ENCODE assay signal across 8 cellular contexts in the genomic region with DNA sequence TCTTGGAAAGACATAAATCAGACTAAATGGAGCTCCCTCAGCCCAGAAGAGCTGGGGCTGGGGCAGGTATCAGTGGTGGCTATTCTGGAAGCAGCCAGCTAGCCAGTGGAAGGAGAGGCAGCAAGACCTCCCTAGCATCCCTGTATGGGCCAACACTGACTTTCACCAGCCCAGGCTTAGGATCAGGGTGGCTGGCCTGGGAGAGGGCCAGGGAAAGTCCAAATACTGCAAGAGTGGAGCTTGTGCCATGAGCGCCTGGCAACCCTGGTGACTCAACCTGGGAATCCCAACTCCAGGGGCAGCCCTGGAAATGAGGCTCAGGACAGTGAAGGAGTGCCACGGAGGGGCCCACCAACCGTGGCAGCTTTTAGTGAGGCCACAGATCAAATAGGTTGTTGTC. TPM values are rescaled to one million over a fixed set of nuclear protein-coding genes. Genes with fewer than 3 reads are reported as not detected.
A peak's percentile ranks its signal among the peaks of the same experiment; 100 is the strongest.
DNase-seq lines count a peak whose midpoint lies in the region; ATAC-seq lines count a peak whose summit lies in the region.

No MANE protein-coding gene starts in this region.

- H3K18ac ChIP-seq in neuronal stem cell (ENCODE audit: low read length), result no peak overlapping the region

- H3K27me3 Mint-ChIP-seq in CD4-positive, CD25-positive, alpha-beta regulatory T cell, result no peaks in the 10 kb centered on the region
- H3K27me3 Mint-ChIP-seq in effector memory CD8-positive, alpha-beta T cell, result no peaks in the 10 kb centered on the region

- peak overlapping the region; percentile 65 for H2AK5ac ChIP-seq in neuronal stem cell (ENCODE audit: low read depth, low read length)

- peaks cover 58% of the 10 kb centered on the region for H3K4me1 ChIP-seq in CD4-positive, CD25-positive, alpha-beta regulatory T cell (ENCODE audit: control insufficient read depth, insufficient read depth, low read length, poor library complexity, severe bottlenecking)
- peaks cover 10 to 17% of the 10 kb centered on the region in 2 donors for H3K4me1 ChIP-seq in neuronal stem cell (ENCODE audit: control insufficient read depth in 2 of 2, insufficient read depth in 1 of 2, low read depth in 1 of 2, low read length in 2 of 2)

- H2BK12ac ChIP-seq in neuronal stem cell (ENCODE audit: low read length), result no peak overlapping the region

- no peaks in the 10 kb centered on the region for H3K36me3 ChIP-seq in CD4-positive, CD25-positive, alpha-beta regulatory T cell (ENCODE audit: control insufficient read depth, insufficient read depth, low read length)
- no peaks in the 10 kb centered on the region for H3K36me3 ChIP-seq in neuronal stem cell (replicated peaks in 1 of 2; ENCODE audit: control insufficient read depth in 2 of 2, insufficient read depth in 2 of 2, low read length in 2 of 2)

- no peaks in the 10 kb centered on the region for H3K79me1 ChIP-seq in neuronal stem cell (ENCODE audit: low read depth, low read length)

- no peak overlapping the region for H2AFZ ChIP-seq in neuronal stem cell (ENCODE audit: low read length)

- no peak overlapping the region for H3K14ac ChIP-seq in neuronal stem cell (ENCODE audit: low read length)

- H3K9ac ChIP-seq in neuronal stem cell (ENCODE audit: low read depth, low read length, poor library complexity), result no peak overlapping the region

- no peak overlapping the region for H2BK120ac ChIP-seq in neuronal stem cell (ENCODE audit: low read depth, low read length)

- H4K8ac ChIP-seq in neuronal stem cell (ENCODE audit: low read depth, low read length), result no peak overlapping the region

- peak overlapping the region; percentile 91 to 94 (median 91) for H3K27ac Mint-ChIP-seq in CD4-positive, CD25-positive, alpha-beta regulatory T cell
- H3K27ac Mint-ChIP-seq in effector memory CD8-positive, alpha-beta T cell, result peak overlapping the region; percentile 91 to 94

- no CpG with 5 or more reads among the region's 3 CpGs for WGBS in neuronal stem cell (ENCODE audit: extremely low coverage in 2 of 2, insufficient read length in 2 of 2, insufficient replicate concordance in 1 of 2), 2 donors

- H3K4me1 Mint-ChIP-seq in CD4-positive, CD25-positive, alpha-beta regulatory T cell, result peaks cover 5 to 60% (median 37%) of the 10 kb centered on the region in 4 donors
- H3K4me1 Mint-ChIP-seq in effector memory CD8-positive, alpha-beta T cell (ENCODE audit: low read depth in 2 of 2), result peaks cover 51 to 63% of the 10 kb centered on the region in 2 donors

- H3K27ac ChIP-seq in CD4-positive, CD25-positive, alpha-beta regulatory T cell (ENCODE audit: insufficient read depth, low read length, poor library complexity, severe bottlenecking), result peak overlapping the region; percentile 99
- H3K27ac ChIP-seq in neuronal stem cell (replicated peaks; ENCODE audit: low read length), result no peak overlapping the region

- no peaks in the 10 kb centered on the region for H3K9me3 ChIP-seq in CD4-positive, CD25-positive, alpha-beta regulatory T cell (ENCODE audit: control insufficient read depth in 2 of 2, low read length in 2 of 2)
- no peaks in the 10 kb centered on the region for H3K9me3 ChIP-seq in neuronal stem cell (replicated peaks in 1 of 2; ENCODE audit: control insufficient read depth in 2 of 2, insufficient read depth in 1 of 2, low read depth in 1 of 2, low read length in 2 of 2)

- H3K23ac ChIP-seq in neuronal stem cell (ENCODE audit: low read depth, low read length, poor library complexity), result no peak overlapping the region

- H3K9me3 Mint-ChIP-seq in CD4-positive, CD25-positive, alpha-beta regulatory T cell, result no peaks in the 10 kb centered on the region
- no peaks in the 10 kb centered on the region for H3K9me3 Mint-ChIP-seq in effector memory CD8-positive, alpha-beta T cell

- H2BK15ac ChIP-seq in neuronal stem cell (ENCODE audit: low read length), result peak overlapping the region; percentile 41

- H3K4me3 Mint-ChIP-seq in CD4-positive, CD25-positive, alpha-beta regulatory T cell, result peak overlapping the region in 2 of 4 donors; percentile 96
- peak overlapping the region in 1 of 2 donors; percentile 92 for H3K4me3 Mint-ChIP-seq in effector memory CD8-positive, alpha-beta T cell

- H3K4ac ChIP-seq in neuronal stem cell (ENCODE audit: low read length), result no peak overlapping the region

- no peak overlapping the region for H3K4me2 ChIP-seq in neuronal stem cell (ENCODE audit: insufficient read depth, low read length, poor library complexity, severe bottlenecking)

- no peak overlapping the region for H4K91ac ChIP-seq in neuronal stem cell (ENCODE audit: low read depth, low read length, poor library complexity)

- H2BK5ac ChIP-seq in neuronal stem cell (ENCODE audit: low read length), result no peak overlapping the region

- no peak for ATAC-seq in CD4-positive, CD25-positive, alpha-beta regulatory T cell (ENCODE audit: low read depth in 2 of 2)
- no peak for ATAC-seq in effector memory CD8-positive, alpha-beta T cell (replicated peaks)
- no peak for ATAC-seq in HG03159 (IDR thresholded peaks at IDR 0.05; ENCODE audit: unreplicated experiment)

- DNase-seq in CD4-positive, CD25-positive, alpha-beta regulatory T cell, result no peak
- DNase-seq in NAMALWA (ENCODE audit: low spot score) (peak; percentile 7), neuronal stem cell (ENCODE audit: low spot score) (no peak), RKO (ENCODE audit: low spot score) (no peak), putamen (ENCODE audit: low spot score) (no peak)
- no peak for DNase-seq in effector memory CD8-positive, alpha-beta T cell
- no peak for DNase-seq in activated CD8-positive, alpha-beta memory T cell treated with anti-CD3 and anti-CD28 coated beads for 24 hours

- no peaks in the 10 kb centered on the region for H3K27me3 ChIP-seq in CD4-positive, CD25-positive, alpha-beta regulatory T cell (ENCODE audit: control insufficient read depth, insufficient read depth, low read length)
- peaks cover 0 to 45% (median 16%) of the 10 kb centered on the region in 3 experiments for H3K27me3 ChIP-seq in neuronal stem cell (ENCODE audit: control insufficient read depth in 3 of 3, insufficient read depth in 3 of 3, low read depth in 1 of 3, low read length in 3 of 3)

- H3K4me3 ChIP-seq in CD4-positive, CD25-positive, alpha-beta regulatory T cell (ENCODE audit: low read depth, low read length), result no peak overlapping the region
- H3K4me3 ChIP-seq in neuronal stem cell (ENCODE audit: low read length in 2 of 2), result no peak overlapping the region

- no peaks in the 10 kb centered on the region for H3K36me3 Mint-ChIP-seq in CD4-positive, CD25-positive, alpha-beta regulatory T cell
- H3K36me3 Mint-ChIP-seq in effector memory CD8-positive, alpha-beta T cell (ENCODE audit: insufficient read depth), result peaks cover 32% of the 10 kb centered on the region

RNA-seq across cellular contexts. Expression of a gene that starts 7.6 kb away (rescaled TPM):
- total RNA-seq in CD4-positive, CD25-positive, alpha-beta regulatory T cell, result 924 TPM
- 100 to 1,000 TPM; 160 to 202 (median 190) TPM for polyA plus RNA-seq in CD4-positive, CD25-positive, alpha-beta regulatory T cell
- polyA plus RNA-seq in neuronal stem cell (2013, experiment 1 of 2), result 1.4 TPM
- polyA plus RNA-seq in neuronal stem cell (2013, experiment 2 of 2), result 1.5 TPM

RNA-seq across cellular contexts. Expression of a gene that starts 45.2 kb away (rescaled TPM):
- total RNA-seq in CD4-positive, CD25-positive, alpha-beta regulatory T cell, result not detected
- not detected for polyA plus RNA-seq in CD4-positive, CD25-positive, alpha-beta regulatory T cell
- polyA plus RNA-seq in neuronal stem cell (2013, experiment 1 of 2), result not detected
- not detected for polyA plus RNA-seq in neuronal stem cell (2013, experiment 2 of 2)

RNA-seq across cellular contexts. Expression of a gene that starts 58.6 kb away (rescaled TPM):
- total RNA-seq in CD4-positive, CD25-positive, alpha-beta regulatory T cell, result 17.8 TPM
- 10 to 100 TPM; 10.8 to 14.2 (median 12.8) TPM for polyA plus RNA-seq in CD4-positive, CD25-positive, alpha-beta regulatory T cell
- polyA plus RNA-seq in neuronal stem cell (2013, experiment 1 of 2), result 28.2 TPM
- polyA plus RNA-seq in neuronal stem cell (2013, experiment 2 of 2), result 28.4 TPM
